In genomic region chr1:153962088-153963029, GRCh38 we compare ENCODE assay signal across 6 cellular contexts. TPM values are rescaled to one million over a fixed set of nuclear protein-coding genes. Genes with fewer than 3 reads are reported as not detected.
A peak's percentile ranks its signal among the peaks of the same experiment; 100 is the strongest.
DNase-seq lines count a peak whose midpoint lies in the region; TF ChIP-seq lines count a peak whose summit lies in the region.

No MANE protein-coding gene starts in this region.

- TF ChIP-seq POLR2A in uterus (IDR thresholded peaks at IDR 0.05), result no peak

- no peak for TF ChIP-seq CTCF in uterus (IDR thresholded peaks at IDR 0.05)

- H3K4me1 ChIP-seq in SJSA1 (replicated peaks), result peaks cover 34% of the 10 kb centered on the region
- H3K4me1 ChIP-seq in iPS-15b (ENCODE audit: control insufficient read depth, insufficient read depth, low read length), result peaks cover 13% of the 10 kb centered on the region
- peaks cover 3 to 15% of the 10 kb centered on the region in 2 donors for H3K4me1 ChIP-seq in uterus

- H3K27ac ChIP-seq in SJSA1, result peak overlapping the region; percentile 80
- H3K27ac ChIP-seq in uterus, result peak overlapping the region; percentile 95 to 96

- H3K9me3 ChIP-seq in SJSA1 (replicated peaks) (no peaks in the 10 kb centered on the region), iPS-15b (ENCODE audit: control insufficient read depth, insufficient read depth, low read length) (no peaks in the 10 kb centered on the region), uterus (no peaks in the 10 kb centered on the region)

- H3K27me3 ChIP-seq in SJSA1 (replicated peaks) (no peaks in the 10 kb centered on the region), iPS-15b (ENCODE audit: control insufficient read depth, insufficient read depth, low read length) (no peaks in the 10 kb centered on the region), uterus (no peaks in the 10 kb centered on the region)

- DNase-seq in EL (peak; percentile 78), SJSA1 (ENCODE audit: low read depth in 1 of 2, low spot score in 2 of 2) (peak; percentile 64 to 69), uterus (peak; percentile 37 to 49), NK-92 (lab: John Stamatoyannopoulos, UW; ENCODE audit: unreplicated experiment) (no peak), iPS-NIHi7 (ENCODE audit: extremely low spot score) (no peak)

- peak overlapping the region; percentile 53 for H3K4me3 ChIP-seq in SJSA1
- peak overlapping the region; percentile 98 for H3K4me3 ChIP-seq in iPS-15b (ENCODE audit: low read depth, low read length)
- peak overlapping the region; percentile 68 to 86 for H3K4me3 ChIP-seq in uterus

- H3K36me3 ChIP-seq in SJSA1 (peaks cover 36% of the 10 kb centered on the region), iPS-15b (ENCODE audit: control insufficient read depth, insufficient read depth, low read length) (peaks cover 12% of the 10 kb centered on the region), uterus (no peaks in the 10 kb centered on the region)

- H3K9ac ChIP-seq in iPS-15b (ENCODE audit: low read depth, low read length), result peak overlapping the region; percentile 84

- intact Hi-C loops in uterus (cut with DNase I; ENCODE audit: low total_unique reads), result no loop called here

RNA-seq across cellular contexts. Expression of gene SLC39A1, which starts 1.0 kb away (rescaled TPM):
- total RNA-seq in SJSA1 (2014; rRNA removed; shearing (Covaris generic)), result 141 and 153 TPM in 2 replicates
- total RNA-seq in uterus, result 10 to 100 TPM; 66.3 to 96.2 (median 83.6) TPM

RNA-seq across cellular contexts. Expression of gene CRTC2, which starts 3.9 kb away (rescaled TPM):
- 10.0 and 10.3 TPM in 2 replicates for total RNA-seq in SJSA1 (2014; rRNA removed; shearing (Covaris generic))
- 10 to 100 TPM in 2 of 4 donors, 1 to 10 TPM in 2; 5.9 to 57.2 (median 15.5) TPM for total RNA-seq in uterus

RNA-seq across cellular contexts. Expression of gene CREB3L4, which starts 5.3 kb away (rescaled TPM):
- total RNA-seq in SJSA1 (2014; rRNA removed; shearing (Covaris generic)), result 3.2 and 4.0 TPM in 2 replicates
- 10 to 100 TPM in 3 of 4 donors, 1 to 10 TPM in 1; 1.8 to 16.1 (median 13.0) TPM for total RNA-seq in uterus

RNA-seq across cellular contexts. Expression of gene JTB, which starts 15.1 kb away (rescaled TPM):
- 232 and 279 TPM in 2 replicates for total RNA-seq in SJSA1 (2014; rRNA removed; shearing (Covaris generic))
- total RNA-seq in uterus, result 100 to 1,000 TPM in 3 of 4 donors, 10 to 100 TPM in 1; 91.1 to 253 (median 175) TPM

RNA-seq across cellular contexts. Expression of gene DENND4B, which starts 15.8 kb away (rescaled TPM):
- total RNA-seq in SJSA1 (2014; rRNA removed; shearing (Covaris generic)), result 3.9 and 12.6 TPM in 2 replicates
- total RNA-seq in uterus, result 10 to 100 TPM in 3 of 4 donors, 1 to 10 TPM in 1; 5.6 to 94.9 (median 30.1) TPM

Comparison
In these comparisons a context has a peak if more than half of its experiments do, and no peak if none do; other contexts are left out.
1. DNase-seq: peak in EL (single experiment), SJSA1 (2 of 2) and uterus (2 of 2); none in NK-92 (single experiment) and iPS-NIHi7 (single experiment).
2. Peak in every context shown above with its lines, with median percentiles within 50 percentile points of each other: H3K4me3 ChIP-seq.